In genomic region chr2:173075056-173075780, GRCh38 we compare ENCODE assay signal across 8 cellular contexts. TPM values are rescaled to one million over a fixed set of nuclear protein-coding genes. Genes with fewer than 3 reads are reported as not detected.
DNase-seq lines count a peak whose midpoint lies in the region; ATAC-seq, FAIRE-seq and TF ChIP-seq lines count a peak whose summit lies in the region.

No MANE protein-coding gene starts in this region.

- H3K27me3 Mint-ChIP-seq in activated CD8-positive, alpha-beta T cell treated with anti-CD3 and anti-CD28 coated beads, Interleukin-2, amount 10 ng/mL, durations not matched to agents 7 days and 5 days (ENCODE audit: low read depth), result peaks cover 20% of the 10 kb centered on the region

- H4K20me1 ChIP-seq in keratinocyte (ENCODE audit: control insufficient read depth, extremely low read depth, insufficient read depth, low read length), result no peaks in the 10 kb centered on the region

- peaks cover 29% of the 10 kb centered on the region for H3K4me1 ChIP-seq in keratinocyte (ENCODE audit: control insufficient read depth, extremely low read depth, insufficient read depth, low read length)
- peaks cover 19 to 56% of the 10 kb centered on the region in 2 donors for H3K4me1 ChIP-seq in thoracic aorta (ENCODE audit: control insufficient read depth in 1 of 2, low read depth in 2 of 2)

- DNase-seq in stimulated activated CD4-positive, alpha-beta T cell treated with anti-CD3 and anti-CD28 coated beads, Interleukin-15, amount 100 ng/mL, for 24 hours, result peak; percentile 5
- DNase-seq in stimulated activated CD4-positive, alpha-beta T cell treated with anti-CD3 and anti-CD28 coated beads, Interleukin-1b, Interleukin-23, amount 100 ng/mL, for 48 hours, result no peak
- DNase-seq in activated CD8-positive, alpha-beta T cell treated with anti-CD3 and anti-CD28 coated beads, Interleukin-2, amount 10 ng/mL, durations not matched to agents 7 days and 5 days, result no peak
- DNase-seq in keratinocyte (ENCODE audit: low read depth, low spot score) (no peak), thoracic aorta (ENCODE audit: low spot score) (no peak), LoVo (ENCODE audit: low spot score) (no peak)
- DNase-seq in stimulated activated CD4-positive, alpha-beta T cell treated with anti-CD3 and anti-CD28 coated beads, Interleukin-2, amount 100 ng/mL, for 24 hours, result no peak

- H3K9me3 ChIP-seq in keratinocyte (ENCODE audit: control insufficient read depth, low read depth, low read length) (no peaks in the 10 kb centered on the region), thoracic aorta (no peaks in the 10 kb centered on the region)

- TF ChIP-seq CTCF in keratinocyte (optimal IDR thresholded peaks at IDR 0.05 in 1 of 3, IDR thresholded peaks at IDR 0.05 in 1 of 3, conservative IDR thresholded peaks at IDR 0.05 in 1 of 3; ENCODE audit: extremely low read depth in 1 of 3, insufficient read depth in 2 of 3, low read length in 3 of 3), result no peak
- no peak for TF ChIP-seq CTCF in thoracic aorta (IDR thresholded peaks at IDR 0.05)

- H3K36me3 Mint-ChIP-seq in activated CD8-positive, alpha-beta T cell treated with anti-CD3 and anti-CD28 coated beads, Interleukin-2, amount 10 ng/mL, durations not matched to agents 7 days and 5 days (ENCODE audit: low read depth), result peaks cover 1% of the 10 kb centered on the region

- no peak for ATAC-seq in activated CD8-positive, alpha-beta T cell treated with anti-CD3 and anti-CD28 coated beads, Interleukin-2, amount 10 ng/mL, durations not matched to agents 7 days and 5 days
- ATAC-seq in thoracic aorta (ENCODE audit: insufficient number of reproducible peaks, low FRiP score, low read depth) (no peak), HG03135 (IDR thresholded peaks at IDR 0.05; ENCODE audit: unreplicated experiment) (no peak)

- dilution Hi-C loops in keratinocyte (cut with MboI; ENCODE audit: extremely low pct_ligation_motif_present, low sequenced_read_pairs), result no loop called here

- CTCF ChIA-PET in activated CD8-positive, alpha-beta T cell treated with anti-CD3 and anti-CD28 coated beads, Interleukin-2, amount 10 ng/mL, durations not matched to agents 7 days and 5 days (lab: Charles Lee), result interaction anchor here (3.0 to 3.4 kb wide), 2 partner anchors 48 to 135 kb away, joined by 13 to 14 read pairs; no protein-coding TSS in a partner anchor

- peak overlapping the region; percentile 96 for H3K27ac ChIP-seq in keratinocyte (ENCODE audit: control insufficient read depth, insufficient read depth, low read length)
- H3K27ac ChIP-seq in thoracic aorta, result peak overlapping the region; percentile 90 to 98

- peak overlapping the region; percentile 98 for H3K9ac ChIP-seq in keratinocyte (ENCODE audit: control insufficient read depth, extremely low read depth, insufficient read depth, low read length)

- no peaks in the 10 kb centered on the region for H3K27me3 ChIP-seq in keratinocyte (ENCODE audit: control insufficient read depth, extremely low read depth, insufficient read depth, low read length)
- no peaks in the 10 kb centered on the region for H3K27me3 ChIP-seq in thoracic aorta (replicated peaks; ENCODE audit: insufficient read depth)

- H3K4me3 Mint-ChIP-seq in activated CD8-positive, alpha-beta T cell treated with anti-CD3 and anti-CD28 coated beads, Interleukin-2, amount 10 ng/mL, durations not matched to agents 7 days and 5 days, result peak overlapping the region; percentile 76

- H3K4me3 ChIP-seq in keratinocyte (ENCODE audit: control insufficient read depth in 2 of 3, extremely low read depth in 1 of 3, insufficient read depth in 2 of 3, low read depth in 1 of 3, low read length in 3 of 3) (peak overlapping the region; percentile 49 to 95 (median 90)), thoracic aorta (peak overlapping the region; percentile 83)

- H3K4me2 ChIP-seq in keratinocyte (ENCODE audit: control insufficient read depth, extremely low read depth, insufficient read depth, low read depth, low read length), result peak overlapping the region; percentile 93

- H3K36me3 ChIP-seq in keratinocyte (ENCODE audit: control insufficient read depth in 2 of 2, extremely low read depth in 1 of 2, insufficient read depth in 2 of 2, low read length in 2 of 2) (no peaks in the 10 kb centered on the region), thoracic aorta (no peaks in the 10 kb centered on the region)

- H3K4me1 Mint-ChIP-seq in activated CD8-positive, alpha-beta T cell treated with anti-CD3 and anti-CD28 coated beads, Interleukin-2, amount 10 ng/mL, durations not matched to agents 7 days and 5 days (ENCODE audit: low read depth), result peaks cover 25% of the 10 kb centered on the region

- peak overlapping the region; percentile 64 for H2AFZ ChIP-seq in keratinocyte (ENCODE audit: control insufficient read depth, low read length)

- POLR2A ChIA-PET in activated CD8-positive, alpha-beta T cell treated with anti-CD3 and anti-CD28 coated beads, Interleukin-2, amount 10 ng/mL, durations not matched to agents 7 days and 5 days (lab: Charles Lee), result no interaction called here

- FAIRE-seq in keratinocyte (lab: Jason Lieb, UNC), result no peak

- peaks cover 38% of the 10 kb centered on the region for H3K79me2 ChIP-seq in keratinocyte (ENCODE audit: control insufficient read depth, insufficient read depth, low read length)

- H3K9me1 ChIP-seq in keratinocyte (ENCODE audit: control insufficient read depth, extremely low read depth, insufficient read depth, low read length), result no peaks in the 10 kb centered on the region

- peak overlapping the region; percentile 78 for H3K27ac Mint-ChIP-seq in activated CD8-positive, alpha-beta T cell treated with anti-CD3 and anti-CD28 coated beads, Interleukin-2, amount 10 ng/mL, durations not matched to agents 7 days and 5 days

- no peaks in the 10 kb centered on the region for H3K9me3 Mint-ChIP-seq in activated CD8-positive, alpha-beta T cell treated with anti-CD3 and anti-CD28 coated beads, Interleukin-2, amount 10 ng/mL, durations not matched to agents 7 days and 5 days (ENCODE audit: insufficient read depth)

RNA-seq across cellular contexts. Expression of gene MAP3K20, which starts 0.4 kb away (rescaled TPM):
- total RNA-seq in activated CD8-positive, alpha-beta T cell treated with anti-CD3 and anti-CD28 coated beads, Interleukin-2, amount 10 ng/mL, durations not matched to agents 7 days and 5 days, result 10 to 100 TPM; 15.6 to 16.0 TPM
- 23.9 to 31.7 TPM (median 28.1 TPM) in 3 replicates for polyA plus RNA-seq in keratinocyte
- polyA plus RNA-seq in keratinocyte (2011; ENCODE audit: low read depth), result 16.6 TPM
- polyA plus RNA-seq in keratinocyte (2011; cell fraction: cytosol; rRNA removed), result 18.3 and 35.3 TPM in 2 replicates
- polyA plus RNA-seq in keratinocyte (2011; cell fraction: nucleus; rRNA removed), result 21.7 and 21.9 TPM in 2 replicates
- 17.5 and 24.7 TPM in 2 replicates for polyA plus RNA-seq in keratinocyte (2012; ENCODE audit: low replicate concordance)
- 8.5 to 72.1 TPM (median 43.9 TPM) in 3 replicates for polyA minus RNA-seq in keratinocyte
- polyA minus RNA-seq in keratinocyte (2011; cell fraction: cytosol; rRNA and poly(A)+ RNA removed), result 59.5 TPM
- 16.7 and 40.3 TPM in 2 replicates for polyA minus RNA-seq in keratinocyte (2011; cell fraction: nucleus; rRNA and poly(A)+ RNA removed)
- 10 to 100 TPM; 45.9 to 79.6 TPM for total RNA-seq in thoracic aorta
